1 cellular context compared by ENCODE assay signal in genomic region chr19:27966390-27966816, GRCh38.
A peak's percentile ranks its signal among the peaks of the same experiment; 100 is the strongest.
TF ChIP-seq lines count a peak whose summit lies in the region.

No MANE protein-coding gene starts in this region.

TF ChIP-seq in H1, 55 proteins besides CTCF, POLR2A, EP300 and RAD21:
- TF ChIP-seq, protein P1, sequence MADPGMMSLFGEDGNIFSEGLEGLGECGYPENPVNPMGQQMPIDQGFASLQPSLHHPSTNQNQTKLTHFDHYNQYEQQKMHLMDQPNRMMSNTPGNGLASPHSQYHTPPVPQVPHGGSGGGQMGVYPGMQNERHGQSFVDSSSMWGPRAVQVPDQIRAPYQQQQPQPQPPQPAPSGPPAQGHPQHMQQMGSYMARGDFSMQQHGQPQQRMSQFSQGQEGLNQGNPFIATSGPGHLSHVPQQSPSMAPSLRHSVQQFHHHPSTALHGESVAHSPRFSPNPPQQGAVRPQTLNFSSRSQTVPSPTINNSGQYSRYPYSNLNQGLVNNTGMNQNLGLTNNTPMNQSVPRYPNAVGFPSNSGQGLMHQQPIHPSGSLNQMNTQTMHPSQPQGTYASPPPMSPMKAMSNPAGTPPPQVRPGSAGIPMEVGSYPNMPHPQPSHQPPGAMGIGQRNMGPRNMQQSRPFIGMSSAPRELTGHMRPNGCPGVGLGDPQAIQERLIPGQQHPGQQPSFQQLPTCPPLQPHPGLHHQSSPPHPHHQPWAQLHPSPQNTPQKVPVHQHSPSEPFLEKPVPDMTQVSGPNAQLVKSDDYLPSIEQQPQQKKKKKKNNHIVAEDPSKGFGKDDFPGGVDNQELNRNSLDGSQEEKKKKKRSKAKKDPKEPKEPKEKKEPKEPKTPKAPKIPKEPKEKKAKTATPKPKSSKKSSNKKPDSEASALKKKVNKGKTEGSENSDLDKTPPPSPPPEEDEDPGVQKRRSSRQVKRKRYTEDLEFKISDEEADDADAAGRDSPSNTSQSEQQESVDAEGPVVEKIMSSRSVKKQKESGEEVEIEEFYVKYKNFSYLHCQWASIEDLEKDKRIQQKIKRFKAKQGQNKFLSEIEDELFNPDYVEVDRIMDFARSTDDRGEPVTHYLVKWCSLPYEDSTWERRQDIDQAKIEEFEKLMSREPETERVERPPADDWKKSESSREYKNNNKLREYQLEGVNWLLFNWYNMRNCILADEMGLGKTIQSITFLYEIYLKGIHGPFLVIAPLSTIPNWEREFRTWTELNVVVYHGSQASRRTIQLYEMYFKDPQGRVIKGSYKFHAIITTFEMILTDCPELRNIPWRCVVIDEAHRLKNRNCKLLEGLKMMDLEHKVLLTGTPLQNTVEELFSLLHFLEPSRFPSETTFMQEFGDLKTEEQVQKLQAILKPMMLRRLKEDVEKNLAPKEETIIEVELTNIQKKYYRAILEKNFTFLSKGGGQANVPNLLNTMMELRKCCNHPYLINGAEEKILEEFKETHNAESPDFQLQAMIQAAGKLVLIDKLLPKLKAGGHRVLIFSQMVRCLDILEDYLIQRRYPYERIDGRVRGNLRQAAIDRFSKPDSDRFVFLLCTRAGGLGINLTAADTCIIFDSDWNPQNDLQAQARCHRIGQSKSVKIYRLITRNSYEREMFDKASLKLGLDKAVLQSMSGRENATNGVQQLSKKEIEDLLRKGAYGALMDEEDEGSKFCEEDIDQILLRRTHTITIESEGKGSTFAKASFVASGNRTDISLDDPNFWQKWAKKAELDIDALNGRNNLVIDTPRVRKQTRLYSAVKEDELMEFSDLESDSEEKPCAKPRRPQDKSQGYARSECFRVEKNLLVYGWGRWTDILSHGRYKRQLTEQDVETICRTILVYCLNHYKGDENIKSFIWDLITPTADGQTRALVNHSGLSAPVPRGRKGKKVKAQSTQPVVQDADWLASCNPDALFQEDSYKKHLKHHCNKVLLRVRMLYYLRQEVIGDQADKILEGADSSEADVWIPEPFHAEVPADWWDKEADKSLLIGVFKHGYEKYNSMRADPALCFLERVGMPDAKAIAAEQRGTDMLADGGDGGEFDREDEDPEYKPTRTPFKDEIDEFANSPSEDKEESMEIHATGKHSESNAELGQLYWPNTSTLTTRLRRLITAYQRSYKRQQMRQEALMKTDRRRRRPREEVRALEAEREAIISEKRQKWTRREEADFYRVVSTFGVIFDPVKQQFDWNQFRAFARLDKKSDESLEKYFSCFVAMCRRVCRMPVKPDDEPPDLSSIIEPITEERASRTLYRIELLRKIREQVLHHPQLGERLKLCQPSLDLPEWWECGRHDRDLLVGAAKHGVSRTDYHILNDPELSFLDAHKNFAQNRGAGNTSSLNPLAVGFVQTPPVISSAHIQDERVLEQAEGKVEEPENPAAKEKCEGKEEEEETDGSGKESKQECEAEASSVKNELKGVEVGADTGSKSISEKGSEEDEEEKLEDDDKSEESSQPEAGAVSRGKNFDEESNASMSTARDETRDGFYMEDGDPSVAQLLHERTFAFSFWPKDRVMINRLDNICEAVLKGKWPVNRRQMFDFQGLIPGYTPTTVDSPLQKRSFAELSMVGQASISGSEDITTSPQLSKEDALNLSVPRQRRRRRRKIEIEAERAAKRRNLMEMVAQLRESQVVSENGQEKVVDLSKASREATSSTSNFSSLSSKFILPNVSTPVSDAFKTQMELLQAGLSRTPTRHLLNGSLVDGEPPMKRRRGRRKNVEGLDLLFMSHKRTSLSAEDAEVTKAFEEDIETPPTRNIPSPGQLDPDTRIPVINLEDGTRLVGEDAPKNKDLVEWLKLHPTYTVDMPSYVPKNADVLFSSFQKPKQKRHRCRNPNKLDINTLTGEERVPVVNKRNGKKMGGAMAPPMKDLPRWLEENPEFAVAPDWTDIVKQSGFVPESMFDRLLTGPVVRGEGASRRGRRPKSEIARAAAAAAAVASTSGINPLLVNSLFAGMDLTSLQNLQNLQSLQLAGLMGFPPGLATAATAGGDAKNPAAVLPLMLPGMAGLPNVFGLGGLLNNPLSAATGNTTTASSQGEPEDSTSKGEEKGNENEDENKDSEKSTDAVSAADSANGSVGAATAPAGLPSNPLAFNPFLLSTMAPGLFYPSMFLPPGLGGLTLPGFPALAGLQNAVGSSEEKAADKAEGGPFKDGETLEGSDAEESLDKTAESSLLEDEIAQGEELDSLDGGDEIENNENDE (IDR thresholded peaks at IDR 0.05; ENCODE audit: insufficient replicate concordance, low read length) = peak; percentile 42
- TF ChIP-seq SIRT6 (IDR thresholded peaks at IDR 0.05; ENCODE audit: low read length) (no peak), MAFK (IDR thresholded peaks at IDR 0.05; ENCODE audit: low read depth, low read length) (peak; percentile 33; the same call in 1 of the 2 replicates)
TF ChIP-seq in H1: peak in this region for 2.
